Comparison of ENCODE assay signal across 12 cellular contexts in genomic region chr20:32970973-32971300, GRCh38. TPM values are rescaled to one million over a fixed set of nuclear protein-coding genes. Genes with fewer than 3 reads are reported as not detected.
DNase-seq lines count a peak whose midpoint lies in the region; ATAC-seq and TF ChIP-seq lines count a peak whose summit lies in the region.
"Had no signal": no experiment of that assay in that cellular context is flagged by ENCODE, and none has a peak within 500 bp of the region (broad histone marks: within the 10 kb centered on the region; RNA-seq: fewer than 3 reads in every experiment).

No MANE protein-coding gene starts in this region.

- no peaks in the 10 kb centered on the region for H3K27me3 Mint-ChIP-seq in CD4-positive, CD25-positive, alpha-beta regulatory T cell
- peaks cover 51% of the 10 kb centered on the region for H3K27me3 Mint-ChIP-seq in Calu3 (ENCODE audit: unreplicated experiment)
- no peaks in the 10 kb centered on the region for H3K27me3 Mint-ChIP-seq in activated T-helper 2 cell treated with anti-CD3 and anti-CD28 coated beads, Interferon-gamma antibody, Interleukin-2, Interleukin-4, amounts not matched to agents 10 μg/mL and 5 μg/mL and 100 μg/mL, durations not matched to agents 14 hours and 24 hours and 36 hours (ENCODE audit: low read depth)

- peak overlapping the region; percentile 12 for H3K14ac ChIP-seq in neuronal stem cell (ENCODE audit: low read length)

- peak overlapping the region; percentile 75 for H3K4me3 ChIP-seq in CD4-positive, CD25-positive, alpha-beta regulatory T cell (ENCODE audit: low read depth, low read length)
- no peak overlapping the region for H3K4me3 ChIP-seq in neuronal stem cell (ENCODE audit: low read length in 2 of 2)

- H3K27ac ChIP-seq in CD4-positive, CD25-positive, alpha-beta regulatory T cell (ENCODE audit: insufficient read depth, low read length, poor library complexity, severe bottlenecking): peak overlapping the region; percentile 97
- H3K27ac ChIP-seq in neuronal stem cell (replicated peaks; ENCODE audit: low read length): no peak overlapping the region

- H3K27ac Mint-ChIP-seq in CD4-positive, CD25-positive, alpha-beta regulatory T cell: no peak overlapping the region
- H3K27ac Mint-ChIP-seq in Calu3 (ENCODE audit: unreplicated experiment): no peak overlapping the region
- no peak overlapping the region for H3K27ac Mint-ChIP-seq in activated T-helper 2 cell treated with anti-CD3 and anti-CD28 coated beads, Interferon-gamma antibody, Interleukin-2, Interleukin-4, amounts not matched to agents 10 μg/mL and 5 μg/mL and 100 μg/mL, durations not matched to agents 14 hours and 24 hours and 36 hours

- no peaks in the 10 kb centered on the region for H3K27me3 ChIP-seq in CD4-positive, CD25-positive, alpha-beta regulatory T cell (ENCODE audit: control insufficient read depth, insufficient read depth, low read length)
- peaks cover 0 to under 1% (median 0%) of the 10 kb centered on the region in 3 experiments for H3K27me3 ChIP-seq in neuronal stem cell (ENCODE audit: control insufficient read depth in 3 of 3, insufficient read depth in 3 of 3, low read depth in 1 of 3, low read length in 3 of 3)

- H3K4me3 Mint-ChIP-seq in CD4-positive, CD25-positive, alpha-beta regulatory T cell: peak overlapping the region in 1 of 4 donors; percentile 75
- no peak overlapping the region for H3K4me3 Mint-ChIP-seq in Calu3 (ENCODE audit: low read depth, unreplicated experiment)
- no peak overlapping the region for H3K4me3 Mint-ChIP-seq in activated T-helper 2 cell treated with anti-CD3 and anti-CD28 coated beads, Interferon-gamma antibody, Interleukin-2, Interleukin-4, amounts not matched to agents 10 μg/mL and 5 μg/mL and 100 μg/mL, durations not matched to agents 14 hours and 24 hours and 36 hours (ENCODE audit: low read depth)

- peak overlapping the region; percentile 85 for H2AFZ ChIP-seq in neuronal stem cell (ENCODE audit: low read length)

- H3K18ac ChIP-seq in neuronal stem cell (ENCODE audit: low read length): peak overlapping the region; percentile 85

- H3K4me1 Mint-ChIP-seq in CD4-positive, CD25-positive, alpha-beta regulatory T cell: peaks cover 26 to 64% (median 44%) of the 10 kb centered on the region in 4 donors
- no peaks in the 10 kb centered on the region for H3K4me1 Mint-ChIP-seq in Calu3 (ENCODE audit: low read depth, unreplicated experiment)
- peaks cover 48% of the 10 kb centered on the region for H3K4me1 Mint-ChIP-seq in activated T-helper 2 cell treated with anti-CD3 and anti-CD28 coated beads, Interferon-gamma antibody, Interleukin-2, Interleukin-4, amounts not matched to agents 10 μg/mL and 5 μg/mL and 100 μg/mL, durations not matched to agents 14 hours and 24 hours and 36 hours (ENCODE audit: low read depth)

- peaks cover 0 to 5% (median 0%) of the 10 kb centered on the region in 7 donors for H3K9me3 Mint-ChIP-seq in CD4-positive, CD25-positive, alpha-beta regulatory T cell
- no peaks in the 10 kb centered on the region for H3K9me3 Mint-ChIP-seq in Calu3 (ENCODE audit: low read depth, unreplicated experiment)
- H3K9me3 Mint-ChIP-seq in activated T-helper 2 cell treated with anti-CD3 and anti-CD28 coated beads, Interferon-gamma antibody, Interleukin-2, Interleukin-4, amounts not matched to agents 10 μg/mL and 5 μg/mL and 100 μg/mL, durations not matched to agents 14 hours and 24 hours and 36 hours: peaks cover 13% of the 10 kb centered on the region

- TF ChIP-seq CTCF in Calu3 (IDR thresholded peaks at IDR 0.05; ENCODE audit: unreplicated experiment): no peak

- ATAC-seq in CD4-positive, CD25-positive, alpha-beta regulatory T cell (ENCODE audit: low read depth in 2 of 2): no peak
- ATAC-seq in GM21528 (IDR thresholded peaks at IDR 0.05; ENCODE audit: low FRiP score, unreplicated experiment): no peak

- no peaks in the 10 kb centered on the region for H3K36me3 ChIP-seq in CD4-positive, CD25-positive, alpha-beta regulatory T cell (ENCODE audit: control insufficient read depth, insufficient read depth, low read length)
- no peaks in the 10 kb centered on the region for H3K36me3 ChIP-seq in neuronal stem cell (replicated peaks in 1 of 2; ENCODE audit: control insufficient read depth in 2 of 2, insufficient read depth in 2 of 2, low read length in 2 of 2)

- intact Hi-C loops in Calu3 (cut with micrococcal nuclease; ENCODE audit: unreplicated experiment): no loop called here
- intact Hi-C loops in activated T-helper 2 cell treated with anti-CD3 and anti-CD28 coated beads, Interferon-gamma antibody, Interleukin-2, Interleukin-4, amounts not matched to agents 10 μg/mL and 5 μg/mL and 100 μg/mL, durations not matched to agents 14 hours and 24 hours and 36 hours (cut with micrococcal nuclease): no loop called here

- peak overlapping the region; percentile 40 for H2BK5ac ChIP-seq in neuronal stem cell (ENCODE audit: low read length)

- peak overlapping the region; percentile 96 for H2AK5ac ChIP-seq in neuronal stem cell (ENCODE audit: low read depth, low read length)

- peaks cover 94% of the 10 kb centered on the region for H3K4me1 ChIP-seq in CD4-positive, CD25-positive, alpha-beta regulatory T cell (ENCODE audit: control insufficient read depth, insufficient read depth, low read length, poor library complexity, severe bottlenecking)
- peaks cover 17 to 18% of the 10 kb centered on the region in 2 donors for H3K4me1 ChIP-seq in neuronal stem cell (ENCODE audit: control insufficient read depth in 2 of 2, insufficient read depth in 1 of 2, low read depth in 1 of 2, low read length in 2 of 2)

- peak overlapping the region; percentile 17 for H3K9ac ChIP-seq in neuronal stem cell (ENCODE audit: low read depth, low read length, poor library complexity)

- H4K8ac ChIP-seq in neuronal stem cell (ENCODE audit: low read depth, low read length): no peak overlapping the region

- no peaks in the 10 kb centered on the region for H3K36me3 Mint-ChIP-seq in CD4-positive, CD25-positive, alpha-beta regulatory T cell
- no peaks in the 10 kb centered on the region for H3K36me3 Mint-ChIP-seq in Calu3 (ENCODE audit: insufficient read depth, unreplicated experiment)
- peaks cover 15% of the 10 kb centered on the region for H3K36me3 Mint-ChIP-seq in activated T-helper 2 cell treated with anti-CD3 and anti-CD28 coated beads, Interferon-gamma antibody, Interleukin-2, Interleukin-4, amounts not matched to agents 10 μg/mL and 5 μg/mL and 100 μg/mL, durations not matched to agents 14 hours and 24 hours and 36 hours (ENCODE audit: low read depth)

- no peak overlapping the region for H3K4me2 ChIP-seq in neuronal stem cell (ENCODE audit: insufficient read depth, low read length, poor library complexity, severe bottlenecking)

- peak overlapping the region; percentile 19 for H4K91ac ChIP-seq in neuronal stem cell (ENCODE audit: low read depth, low read length, poor library complexity)

- H2BK120ac ChIP-seq in neuronal stem cell (ENCODE audit: low read depth, low read length): peak overlapping the region; percentile 29

- H3K23ac ChIP-seq in neuronal stem cell (ENCODE audit: low read depth, low read length, poor library complexity): no peak overlapping the region

- DNase-seq in CD4-positive, CD25-positive, alpha-beta regulatory T cell: no peak
- DNase-seq in Calu3 (peak; percentile 0), neuronal stem cell (ENCODE audit: low spot score) (no peak), superior temporal gyrus (ENCODE audit: extremely low spot score) (no peak), SHP77 (lab: John Stamatoyannopoulos, UW) (no peak)
- DNase-seq in activated T-helper 2 cell treated with anti-CD3 and anti-CD28 coated beads, Interferon-gamma antibody, Interleukin-2, Interleukin-4, amounts not matched to agents 10 μg/mL and 5 μg/mL and 100 μg/mL, durations not matched to agents 14 hours and 24 hours and 36 hours (ENCODE audit: low spot score): peak; percentile 8
- DNase-seq: MM.1S; NK-92 treated with Interleukin-12 subunit alpha and Interleukin-12 subunit beta, amount 100 ng/mL, for 24 hours had no signal

- peak overlapping the region; percentile 53 for H2BK15ac ChIP-seq in neuronal stem cell (ENCODE audit: low read length)

- H2BK12ac ChIP-seq in neuronal stem cell (ENCODE audit: low read length): no peak overlapping the region

- CTCF ChIA-PET in Calu3 (lab: Charles Lee): interaction anchor here (0.6 kb wide), 1 partner anchor 193 kb away, joined by 3 read pairs; no protein-coding TSS in a partner anchor

- H3K9me3 ChIP-seq in CD4-positive, CD25-positive, alpha-beta regulatory T cell (ENCODE audit: control insufficient read depth in 2 of 2, low read length in 2 of 2): peaks cover 0 to 2% of the 10 kb centered on the region in 2 experiments
- H3K9me3 ChIP-seq in neuronal stem cell (replicated peaks in 1 of 2; ENCODE audit: control insufficient read depth in 2 of 2, insufficient read depth in 1 of 2, low read depth in 1 of 2, low read length in 2 of 2): no peaks in the 10 kb centered on the region

- peak overlapping the region; percentile 54 for H3K4ac ChIP-seq in neuronal stem cell (ENCODE audit: low read length)

- no CpG with 5 or more reads among the region's 2 CpGs for WGBS in neuronal stem cell (ENCODE audit: extremely low coverage in 2 of 2, insufficient read length in 2 of 2, insufficient replicate concordance in 1 of 2), 2 donors

- BruUV-seq in Calu3 (replicated peaks; lab: Mats Ljungman, UMichigan): no TSS peak

- no peaks in the 10 kb centered on the region for H3K79me1 ChIP-seq in neuronal stem cell (ENCODE audit: low read depth, low read length)

RNA-seq across cellular contexts. Expression of gene SUN5, which starts 33.3 kb away (rescaled TPM):
- not detected for total RNA-seq in CD4-positive, CD25-positive, alpha-beta regulatory T cell
- polyA plus RNA-seq in CD4-positive, CD25-positive, alpha-beta regulatory T cell: not detected
- total RNA-seq in Calu3 (2022): not detected in 2 replicates
- total RNA-seq in activated T-helper 2 cell treated with anti-CD3 and anti-CD28 coated beads, Interferon-gamma antibody, Interleukin-2, Interleukin-4, amounts not matched to agents 10 μg/mL and 5 μg/mL and 100 μg/mL, durations not matched to agents 14 hours and 24 hours and 36 hours: not detected in 2 replicates
- polyA plus RNA-seq in neuronal stem cell (2013, experiment 1 of 2): not detected
- polyA plus RNA-seq in neuronal stem cell (2013, experiment 2 of 2): not detected
- total RNA-seq: fibroblast of villous mesenchyme, mononuclear cell, SK-MEL-5 had no signal

RNA-seq across cellular contexts. Expression of gene BPIFB2, which starts 36.6 kb away (rescaled TPM):
- not detected for total RNA-seq in CD4-positive, CD25-positive, alpha-beta regulatory T cell
- not detected for polyA plus RNA-seq in CD4-positive, CD25-positive, alpha-beta regulatory T cell
- not detected in 2 replicates for total RNA-seq in Calu3 (2022)
- total RNA-seq in activated T-helper 2 cell treated with anti-CD3 and anti-CD28 coated beads, Interferon-gamma antibody, Interleukin-2, Interleukin-4, amounts not matched to agents 10 μg/mL and 5 μg/mL and 100 μg/mL, durations not matched to agents 14 hours and 24 hours and 36 hours: not detected in 2 replicates
- polyA plus RNA-seq in neuronal stem cell (2013, experiment 1 of 2): not detected
- 0.03 TPM for polyA plus RNA-seq in neuronal stem cell (2013, experiment 2 of 2)
- total RNA-seq: fibroblast of villous mesenchyme, mononuclear cell, SK-MEL-5 had no signal

Comparison
In these comparisons a context has a peak if more than half of its experiments do, and no peak if none do; other contexts are left out.
1. DNase-seq: peak in Calu3 (single experiment) and activated T-helper 2 cell treated with anti-CD3 and anti-CD28 coated beads, Interferon-gamma antibody, Interleukin-2, Interleukin-4, amounts not matched to agents 10 μg/mL and 5 μg/mL and 100 μg/mL, durations not matched to agents 14 hours and 24 hours and 36 hours (single experiment); none in CD4-positive, CD25-positive, alpha-beta regulatory T cell (0 of 3), neuronal stem cell (single experiment), superior temporal gyrus (single experiment) and SHP77 (0 of 2).